9 cellular contexts compared by ENCODE assay signal in the genomic region with DNA sequence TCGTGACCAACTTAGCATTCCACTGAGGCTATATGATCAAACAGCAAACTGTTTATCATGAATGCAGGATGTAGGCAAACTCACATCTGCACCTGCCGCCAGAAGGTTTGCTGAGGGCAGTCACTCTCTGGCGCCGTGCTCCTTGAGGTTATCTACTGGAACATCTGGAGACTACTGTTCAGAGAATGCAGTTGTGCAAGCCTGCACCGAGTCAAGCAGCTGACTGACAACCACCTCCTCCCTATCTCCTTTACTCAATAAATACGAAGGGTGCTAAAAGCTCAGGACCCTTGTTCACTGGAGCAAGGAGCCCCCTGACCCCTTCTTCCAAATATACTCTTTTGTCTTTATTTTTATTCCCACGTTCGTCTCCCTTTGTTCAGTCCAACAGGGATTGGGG. TPM values are rescaled to one million over a fixed set of nuclear protein-coding genes. Genes with fewer than 3 reads are reported as not detected.
"Had no signal": no experiment of that assay in that cellular context is flagged by ENCODE, and none has a peak within 500 bp of the region (broad histone marks: within the 10 kb centered on the region; RNA-seq: fewer than 3 reads in every experiment).

No MANE protein-coding gene starts in this region.

- H2AFZ ChIP-seq: GM23248 had no signal

- H3K27ac Mint-ChIP-seq: HFFc6, IgD-negative memory B cell had no signal

- FAIRE-seq: HepG2 had no signal

- ATAC-seq: HCT116, HepG2 had no signal

- H3K4me3 ChIP-seq: GM23248 had no signal

- H3K27me3 Mint-ChIP-seq: IgD-negative memory B cell had no signal

- H3K4me3 Mint-ChIP-seq: HFFc6, IgD-negative memory B cell had no signal

- H3K9ac ChIP-seq: GM23248 had no signal

- H3K9me3 Mint-ChIP-seq: HFFc6 had no signal

- H3K27ac ChIP-seq: GM23248, HL-60 had no signal

- DNase-seq: GM23248, GOT3, H7, HFFc6, KBM-7 had no signal

RNA-seq across cellular contexts. Expression of a gene that starts 27.1 kb away (rescaled TPM):
- total RNA-seq: H7 had no signal
